Comparison of ENCODE assay signal across 30 cellular contexts in genomic region chr19:35209646-35210045, GRCh38. TPM values are rescaled to one million over a fixed set of nuclear protein-coding genes. Genes with fewer than 3 reads are reported as not detected.
DNase-seq lines count a peak whose midpoint lies in the region; ATAC-seq and TF ChIP-seq lines count a peak whose summit lies in the region.
"Had no signal": no experiment of that assay in that cellular context is flagged by ENCODE, and none has a peak within 500 bp of the region (broad histone marks: within the 10 kb centered on the region; RNA-seq: fewer than 3 reads in every experiment).

No MANE protein-coding gene starts in this region.

- no peak for TF ChIP-seq CTCF in CD8-positive, alpha-beta T cell (IDR thresholded peaks at IDR 0.05)
- TF ChIP-seq CTCF in activated CD8-positive, alpha-beta T cell treated with anti-CD3 and anti-CD28 coated beads for 36 hours (IDR thresholded peaks at IDR 0.05): no peak

- no peaks in the 10 kb centered on the region for H3K27me3 Mint-ChIP-seq in activated T-cell treated with anti-CD3 and anti-CD28 coated beads, Interleukin-2, amount 50 U/mL, for 24 hours
- no peaks in the 10 kb centered on the region for H3K27me3 Mint-ChIP-seq in CD8-positive, alpha-beta T cell (ENCODE audit: low read depth)
- no peaks in the 10 kb centered on the region for H3K27me3 Mint-ChIP-seq in activated CD8-positive, alpha-beta T cell treated with anti-CD3 and anti-CD28 coated beads for 36 hours
- no peaks in the 10 kb centered on the region for H3K27me3 Mint-ChIP-seq in memory B cell

- peak; percentile 5 for DNase-seq in activated T-cell treated with anti-CD3 and anti-CD28 coated beads, Interleukin-2, amount 50 U/mL, for 24 hours
- DNase-seq in activated T-cell treated with anti-CD3 and anti-CD28 coated beads, Interleukin-2, amount 50 U/mL, for 48 hours: no peak
- DNase-seq in CD8-positive, alpha-beta T cell: peak in 1 of 7 experiments; percentile 35
- no peak for DNase-seq in activated CD8-positive, alpha-beta T cell treated with anti-CD3 and anti-CD28 coated beads for 36 hours
- no peak for DNase-seq in memory B cell (ENCODE audit: low spot score in 2 of 2)
- no peak for DNase-seq in DMS153 (lab: John Stamatoyannopoulos, UW)
- no peak for DNase-seq in hippocampal formation (lab: John Stamatoyannopoulos, UW)
- no peak for DNase-seq in DMS 273 treated with DMSO at 0.1 percent for 48 hours (lab: John Stamatoyannopoulos, UW)
- DNase-seq: ACHN; activated effector memory CD4-positive, alpha-beta T cell treated with anti-CD3 and anti-CD28 coated beads, Interleukin-2, amount 50 U/mL, for 16 hours; DMS53; erythroblast; foreskin melanocyte; GDM1; GOT3; hypothalamus; islet precursor cell; NCI-H1092; NCI-H2029; NCI-H2227 treated with DMSO at 0.1 percent for 48 hours; NCI-H774; SIG-M5; stimulated activated CD4-positive, alpha-beta T cell treated with anti-CD3 and anti-CD28 coated beads, Interleukin-1b, Interleukin-23, amount 100 ng/mL, for 48 hours; stimulated activated naive CD4-positive, alpha-beta T cell; WERI-Rb-1 had no signal

- ATAC-seq in CD8-positive, alpha-beta T cell: no peak
- ATAC-seq in activated CD8-positive, alpha-beta T cell treated with anti-CD3 and anti-CD28 coated beads for 36 hours: no peak
- no peak for ATAC-seq in memory B cell (ENCODE audit: low read depth)

- POLR2A ChIA-PET in CD8-positive, alpha-beta T cell (lab: Charles Lee): interaction anchor here (0.7 kb wide), 1 partner anchor 265 kb away, joined by 3 read pairs; no protein-coding TSS in a partner anchor
- POLR2A ChIA-PET in activated CD8-positive, alpha-beta T cell treated with anti-CD3 and anti-CD28 coated beads for 36 hours (lab: Charles Lee): interaction anchor here (1.0 kb wide), 1 partner anchor 66 kb away, joined by 3 read pairs; no protein-coding TSS in a partner anchor

- CTCF ChIA-PET in CD8-positive, alpha-beta T cell (lab: Charles Lee): interaction anchor here (1.3 to 1.4 kb wide), 2 partner anchors 11 to 55 kb away, joined by 3 read pairs; partner anchors contain the start of gene FXYD5
- CTCF ChIA-PET in activated CD8-positive, alpha-beta T cell treated with anti-CD3 and anti-CD28 coated beads for 36 hours (lab: Charles Lee): no interaction called here

- H3K27ac Mint-ChIP-seq in activated T-cell treated with anti-CD3 and anti-CD28 coated beads, Interleukin-2, amount 50 U/mL, for 24 hours: peak overlapping the region; percentile 39
- peak overlapping the region; percentile 99 for H3K27ac Mint-ChIP-seq in CD8-positive, alpha-beta T cell
- H3K27ac Mint-ChIP-seq in activated CD8-positive, alpha-beta T cell treated with anti-CD3 and anti-CD28 coated beads for 36 hours: peak overlapping the region; percentile 69
- H3K27ac Mint-ChIP-seq in memory B cell: peak overlapping the region; percentile 97

- H3K9me3 ChIP-seq in CD8-positive, alpha-beta T cell (ENCODE audit: low read length): no peaks in the 10 kb centered on the region

- no peak overlapping the region for H3K4me3 Mint-ChIP-seq in activated T-cell treated with anti-CD3 and anti-CD28 coated beads, Interleukin-2, amount 50 U/mL, for 24 hours
- no peak overlapping the region for H3K4me3 Mint-ChIP-seq in CD8-positive, alpha-beta T cell
- no peak overlapping the region for H3K4me3 Mint-ChIP-seq in activated CD8-positive, alpha-beta T cell treated with anti-CD3 and anti-CD28 coated beads for 36 hours
- no peak overlapping the region for H3K4me3 Mint-ChIP-seq in memory B cell
- H3K4me3 Mint-ChIP-seq: CD14-positive monocyte had no signal

- no peaks in the 10 kb centered on the region for H3K36me3 Mint-ChIP-seq in activated T-cell treated with anti-CD3 and anti-CD28 coated beads, Interleukin-2, amount 50 U/mL, for 24 hours (ENCODE audit: low read depth)
- peaks cover 3% of the 10 kb centered on the region for H3K36me3 Mint-ChIP-seq in CD8-positive, alpha-beta T cell
- peaks cover 8% of the 10 kb centered on the region for H3K36me3 Mint-ChIP-seq in activated CD8-positive, alpha-beta T cell treated with anti-CD3 and anti-CD28 coated beads for 36 hours (ENCODE audit: low read depth)
- peaks cover 2% of the 10 kb centered on the region for H3K36me3 Mint-ChIP-seq in memory B cell

- no peaks in the 10 kb centered on the region for H3K36me3 ChIP-seq in CD8-positive, alpha-beta T cell (ENCODE audit: insufficient read depth, low read length)
- H3K36me3 ChIP-seq: WERI-Rb-1 had no signal

- intact Hi-C loops in CD8-positive, alpha-beta T cell (cut with DNase I, micrococcal nuclease): loop anchor here (1.0 to 10.0 kb wide), 10 partner anchors 15 to 695 kb away; partner anchors contain the start of genes HCST (in 2 of the 2), NFKBID (in 2 of the 2), FXYD5 (in 1 of the 2) and FXYD7 (in 1 of the 2)
- intact Hi-C loops in activated CD8-positive, alpha-beta T cell treated with anti-CD3 and anti-CD28 coated beads for 36 hours (cut with micrococcal nuclease): loop anchor here (5.0 kb wide), 1 partner anchor 67 kb away; the partner anchor contains the start of gene FXYD7

- H3K4me1 ChIP-seq in CD8-positive, alpha-beta T cell (ENCODE audit: insufficient read depth, low read length): peaks cover 84% of the 10 kb centered on the region

- peaks cover 85% of the 10 kb centered on the region for H3K4me1 Mint-ChIP-seq in activated T-cell treated with anti-CD3 and anti-CD28 coated beads, Interleukin-2, amount 50 U/mL, for 24 hours (ENCODE audit: low read depth)
- H3K4me1 Mint-ChIP-seq in CD8-positive, alpha-beta T cell (ENCODE audit: low read depth): peaks cover 80% of the 10 kb centered on the region
- H3K4me1 Mint-ChIP-seq in activated CD8-positive, alpha-beta T cell treated with anti-CD3 and anti-CD28 coated beads for 36 hours (ENCODE audit: low read depth): peaks cover 80% of the 10 kb centered on the region
- peaks cover 54% of the 10 kb centered on the region for H3K4me1 Mint-ChIP-seq in memory B cell

- H3K9me3 Mint-ChIP-seq in activated T-cell treated with anti-CD3 and anti-CD28 coated beads, Interleukin-2, amount 50 U/mL, for 24 hours: peaks cover 3% of the 10 kb centered on the region
- no peaks in the 10 kb centered on the region for H3K9me3 Mint-ChIP-seq in CD8-positive, alpha-beta T cell
- peaks cover 5% of the 10 kb centered on the region for H3K9me3 Mint-ChIP-seq in activated CD8-positive, alpha-beta T cell treated with anti-CD3 and anti-CD28 coated beads for 36 hours
- no peaks in the 10 kb centered on the region for H3K9me3 Mint-ChIP-seq in memory B cell

- no peaks in the 10 kb centered on the region for H3K27me3 ChIP-seq in CD8-positive, alpha-beta T cell (ENCODE audit: insufficient read depth, low read length)

- no peak overlapping the region for H3K4me3 ChIP-seq in CD8-positive, alpha-beta T cell (ENCODE audit: low read depth, low read length)

- H3K27ac ChIP-seq in CD8-positive, alpha-beta T cell (ENCODE audit: low read depth, low read length): peak overlapping the region; percentile 96
- H3K27ac ChIP-seq: WERI-Rb-1 had no signal

RNA-seq across cellular contexts. Expression of gene FAM187B, which starts 18.9 kb away (rescaled TPM):
- total RNA-seq in CD8-positive, alpha-beta T cell: not detected
- not detected for total RNA-seq in activated CD8-positive, alpha-beta T cell treated with anti-CD3 and anti-CD28 coated beads for 36 hours
- total RNA-seq: lower leg skin; pulmonary artery endothelial cell; skeletal muscle tissue; T-helper 1 cell treated with Interleukin-12 subunit alpha and Interleukin-12 subunit beta and Interleukin-4 antibody, amounts not matched to agents 30 ng/mL and 1 ng/mL, for 36 hours had no signal

RNA-seq across cellular contexts. Expression of gene LSR, which starts 39.2 kb away (rescaled TPM):
- 10 to 100 TPM; 97.9 to 99.5 TPM for total RNA-seq in CD8-positive, alpha-beta T cell
- total RNA-seq in activated CD8-positive, alpha-beta T cell treated with anti-CD3 and anti-CD28 coated beads for 36 hours: 10 to 100 TPM; 20.0 to 20.6 TPM

RNA-seq across cellular contexts. Expression of gene FXYD5, which starts 55.1 kb away (rescaled TPM):
- total RNA-seq in CD8-positive, alpha-beta T cell: 100 to 1,000 TPM; 426 to 440 TPM
- total RNA-seq in activated CD8-positive, alpha-beta T cell treated with anti-CD3 and anti-CD28 coated beads for 36 hours: 100 to 1,000 TPM; 225 to 241 TPM

RNA-seq across cellular contexts. Expression of gene USF2, which starts 59.1 kb away (rescaled TPM):
- total RNA-seq in CD8-positive, alpha-beta T cell: 100 to 1,000 TPM; 252 to 268 TPM
- total RNA-seq in activated CD8-positive, alpha-beta T cell treated with anti-CD3 and anti-CD28 coated beads for 36 hours: 100 to 1,000 TPM; 111 to 115 TPM

Comparison
In these comparisons a context has a peak if more than half of its experiments do, and no peak if none do; other contexts are left out.
1. H3K27ac Mint-ChIP-seq: peak in every context shown above with its lines; median percentile 99 in CD8-positive, alpha-beta T cell; 97 in memory B cell; 69 in activated CD8-positive, alpha-beta T cell treated with anti-CD3 and anti-CD28 coated beads for 36 hours; 39 in activated T-cell treated with anti-CD3 and anti-CD28 coated beads, Interleukin-2, amount 50 U/mL, for 24 hours.
2. RNA of gene LSR, which starts 39.2 kb away (total RNA-seq): 97.9 to 99.5 TPM in CD8-positive, alpha-beta T cell; 20.0 to 20.6 TPM in activated CD8-positive, alpha-beta T cell treated with anti-CD3 and anti-CD28 coated beads for 36 hours; every median in the first group is over 4 times any median in the second.